Comparison of ENCODE assay signal across 15 cellular contexts in the genomic region with DNA sequence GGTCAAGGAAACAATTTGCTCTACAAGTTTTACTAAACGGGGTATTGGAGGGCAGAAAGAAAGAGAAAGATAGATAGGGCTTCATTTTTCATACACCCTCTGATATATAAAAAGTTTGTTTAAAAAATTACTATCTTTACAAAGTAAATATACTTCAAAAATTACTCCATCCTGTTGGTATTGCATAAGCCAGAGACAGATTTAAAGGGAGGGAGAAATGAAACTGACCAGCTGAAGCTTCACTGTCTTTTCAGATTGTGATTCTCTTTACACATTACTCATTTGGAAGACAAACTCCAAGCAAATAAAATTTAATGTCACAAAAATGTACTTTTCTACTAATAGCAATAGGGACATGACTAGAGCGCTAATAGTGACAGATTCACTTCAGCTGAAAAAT.
DNase-seq lines count a peak whose midpoint lies in the region; ATAC-seq and TF ChIP-seq lines count a peak whose summit lies in the region.
"Had no signal": no experiment of that assay in that cellular context is flagged by ENCODE, and none has a peak within 500 bp of the region (broad histone marks: within the 10 kb centered on the region; RNA-seq: fewer than 3 reads in every experiment).

No MANE protein-coding gene starts in this region.

- H3K79me2 ChIP-seq in OCI-LY3 (ENCODE audit: low read length) = no peaks in the 10 kb centered on the region

- H3K4me3 Mint-ChIP-seq in nephron = no peak overlapping the region
- H3K4me3 Mint-ChIP-seq: activated naive CD8-positive, alpha-beta T cell treated with anti-CD3 and anti-CD28 coated beads, Interleukin-2, amount 50 U/mL, for 24 hours had no signal

- peaks cover 8% of the 10 kb centered on the region for H3K27me3 Mint-ChIP-seq in nephron (ENCODE audit: low read depth)

- peaks cover 5% of the 10 kb centered on the region for H3K4me1 Mint-ChIP-seq in nephron
- H3K4me1 Mint-ChIP-seq: activated naive CD8-positive, alpha-beta T cell treated with anti-CD3 and anti-CD28 coated beads, Interleukin-2, amount 50 U/mL, for 24 hours had no signal

- H3K4me1 ChIP-seq in OCI-LY3 (ENCODE audit: low read length) = peaks cover 15% of the 10 kb centered on the region
- H3K4me1 ChIP-seq: psoas muscle had no signal

- H3K4me3 ChIP-seq in OCI-LY3 (ENCODE audit: low read length) = no peak overlapping the region
- H3K4me3 ChIP-seq: psoas muscle, SK-N-MC had no signal

- no peaks in the 10 kb centered on the region for H3K27me3 ChIP-seq in OCI-LY3 (ENCODE audit: low read depth, low read length)

- H3K36me3 ChIP-seq in OCI-LY3 (replicated peaks; ENCODE audit: low read depth, low read length) = no peaks in the 10 kb centered on the region

- ATAC-seq in HG02642 (IDR thresholded peaks at IDR 0.05; ENCODE audit: poor library complexity, unreplicated experiment) = no peak
- ATAC-seq: activated naive CD8-positive, alpha-beta T cell treated with anti-CD3 and anti-CD28 coated beads, Interleukin-2, amount 50 U/mL, for 24 hours; psoas muscle had no signal

- TF ChIP-seq CTCF in OCI-LY3 (IDR thresholded peaks at IDR 0.05; ENCODE audit: low read depth, low read length) (no peak), nephron (IDR thresholded peaks at IDR 0.05; ENCODE audit: unreplicated experiment in 3 of 3) (no peak)

- no peaks in the 10 kb centered on the region for H4K20me1 ChIP-seq in OCI-LY3 (ENCODE audit: insufficient read depth, low read length)

- peak overlapping the region; percentile 38 to 54 (median 40) for H3K27ac Mint-ChIP-seq in nephron
- H3K27ac Mint-ChIP-seq: activated naive CD8-positive, alpha-beta T cell treated with anti-CD3 and anti-CD28 coated beads, Interleukin-2, amount 50 U/mL, for 24 hours had no signal

- H3K9me3 ChIP-seq in OCI-LY3 (ENCODE audit: insufficient read depth, low read length) = no peaks in the 10 kb centered on the region
- H3K9me3 ChIP-seq: psoas muscle had no signal

- H3K9ac ChIP-seq in OCI-LY3 (ENCODE audit: low read length) = no peak overlapping the region

- H3K9me3 Mint-ChIP-seq in nephron = peaks cover 5% of the 10 kb centered on the region
- H3K9me3 Mint-ChIP-seq: activated naive CD8-positive, alpha-beta T cell treated with anti-CD3 and anti-CD28 coated beads, Interleukin-2, amount 50 U/mL, for 24 hours had no signal

- DNase-seq in DMS53 treated with DMSO at 0.1 percent for 48 hours (lab: John Stamatoyannopoulos, UW; ENCODE audit: unreplicated experiment) = peak; percentile 18
- peak; percentile 4 for DNase-seq in fibroblast of gingiva (ENCODE audit: low read depth)
- no peak for DNase-seq in activated T-cell treated with anti-CD3 and anti-CD28 coated beads for 4 hours
- DNase-seq in globus pallidus (ENCODE audit: low spot score) = no peak
- DNase-seq in ecto neural progenitor cell (ENCODE audit: low spot score) = no peak
- DNase-seq: activated CD4-positive, alpha-beta T cell treated with anti-CD3 and anti-CD28 coated beads, Interleukin-2, amount 50 U/mL, for 48 hours; activated naive CD8-positive, alpha-beta T cell treated with anti-CD3 and anti-CD28 coated beads, Interleukin-2, amount 50 U/mL, for 24 hours; central memory CD4-positive, alpha-beta T cell; NCI-H146; NCI-H226; psoas muscle had no signal

- H3K4me2 ChIP-seq in OCI-LY3 (ENCODE audit: low read length) = peak overlapping the region; percentile 56

- no peak overlapping the region for H2AFZ ChIP-seq in OCI-LY3 (ENCODE audit: low read depth, low read length)

- no peak overlapping the region for H3K27ac ChIP-seq in OCI-LY3 (ENCODE audit: low read length)
- H3K27ac ChIP-seq: psoas muscle, SK-N-MC had no signal

- H3K36me3 Mint-ChIP-seq in nephron (ENCODE audit: low read depth) = no peaks in the 10 kb centered on the region

Comparison
In these comparisons a context has a peak if more than half of its experiments do, and no peak if none do; other contexts are left out.
1. DNase-seq: peak in DMS53 treated with DMSO at 0.1 percent for 48 hours (single experiment) and fibroblast of gingiva (single experiment); none in activated T-cell treated with anti-CD3 and anti-CD28 coated beads for 4 hours (single experiment), globus pallidus (single experiment) and ecto neural progenitor cell (single experiment).